In the genomic region with DNA sequence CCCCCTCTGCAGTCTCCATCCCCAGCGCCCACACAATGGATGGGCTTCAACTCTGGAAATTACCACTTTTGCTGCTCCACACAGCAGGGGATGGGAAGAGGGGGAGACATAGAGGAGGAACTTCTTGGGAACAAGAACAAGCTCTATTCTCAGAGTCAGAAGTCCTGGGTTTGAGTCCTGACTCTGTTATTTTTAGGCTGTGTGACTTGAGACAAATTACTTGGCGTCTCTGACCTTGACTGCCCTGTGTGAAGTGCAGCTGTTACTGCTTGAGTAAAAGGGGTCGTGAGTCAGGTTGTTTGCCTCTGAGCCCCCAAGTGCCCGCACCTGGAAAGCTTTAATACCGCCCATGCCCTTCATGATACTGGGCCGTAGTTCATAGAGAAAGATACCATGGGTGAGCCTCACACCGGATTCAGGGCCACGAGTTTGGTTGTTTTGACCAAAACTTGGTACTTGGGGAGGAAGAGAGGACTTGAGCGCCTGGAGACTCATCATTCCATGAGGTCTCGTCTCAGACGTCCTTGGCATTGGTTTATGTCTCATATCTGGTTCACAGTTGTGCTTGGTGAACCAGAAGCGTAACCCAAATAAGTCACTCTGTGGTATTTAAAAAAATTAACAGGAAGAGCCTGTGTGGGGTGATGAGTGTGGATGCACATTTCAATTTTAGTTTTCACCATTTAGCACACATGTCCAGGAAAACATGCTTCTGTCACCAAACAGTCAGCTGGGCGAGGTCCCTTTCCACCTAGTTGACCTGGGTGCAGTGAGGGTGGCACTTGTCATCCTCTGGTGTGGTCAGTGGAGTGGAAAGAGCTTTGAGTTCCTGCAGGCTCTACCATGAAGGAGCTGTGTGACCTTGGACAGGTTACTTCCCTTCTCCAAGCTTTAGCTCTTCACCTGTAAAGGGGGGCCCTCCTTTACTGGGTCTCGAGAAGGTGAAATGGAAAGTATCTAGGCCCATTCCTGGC, we compare ENCODE assay signal across 22 cellular contexts.
DNase-seq lines count a peak whose midpoint lies in the region; ATAC-seq and TF ChIP-seq lines count a peak whose summit lies in the region.
"Had no signal": no experiment of that assay in that cellular context is flagged by ENCODE, and none has a peak within 500 bp of the region (broad histone marks: within the 10 kb centered on the region; RNA-seq: fewer than 3 reads in every experiment).

No MANE protein-coding gene starts in this region.

- peaks cover 5% of the 10 kb centered on the region for H3K4me1 Mint-ChIP-seq in activated CD8-positive, alpha-beta memory T cell treated with anti-CD3 and anti-CD28 coated beads, Interleukin-2, amount 10 ng/mL, durations not matched to agents 7 days and 5 days
- H3K4me1 Mint-ChIP-seq in chondrocyte (ENCODE audit: low read depth) (peaks cover 29% of the 10 kb centered on the region), mesothelial cell of epicardium (peaks cover 20% of the 10 kb centered on the region)

- H3K27ac Mint-ChIP-seq in activated CD8-positive, alpha-beta memory T cell treated with anti-CD3 and anti-CD28 coated beads, Interleukin-2, amount 10 ng/mL, durations not matched to agents 7 days and 5 days, result no peak overlapping the region
- H3K27ac Mint-ChIP-seq in chondrocyte (ENCODE audit: unreplicated experiment) (peak overlapping the region; percentile 62), mesothelial cell of epicardium (peak overlapping the region; percentile 12)
- H3K27ac Mint-ChIP-seq: CD8-positive, alpha-beta T cell had no signal

- H3K4me3 Mint-ChIP-seq in activated CD8-positive, alpha-beta memory T cell treated with anti-CD3 and anti-CD28 coated beads, Interleukin-2, amount 10 ng/mL, durations not matched to agents 7 days and 5 days, result no peak overlapping the region
- H3K4me3 Mint-ChIP-seq in chondrocyte (ENCODE audit: unreplicated experiment) (no peak overlapping the region), mesothelial cell of epicardium (no peak overlapping the region)
- H3K4me3 Mint-ChIP-seq: CD8-positive, alpha-beta T cell had no signal

- H3K27ac ChIP-seq in RWPE1, result no peak overlapping the region
- H3K27ac ChIP-seq: 22Rv1 had no signal

- TF ChIP-seq CTCF in chondrocyte (IDR thresholded peaks at IDR 0.05) (no peak), mesothelial cell of epicardium (IDR thresholded peaks at IDR 0.05; ENCODE audit: unreplicated experiment) (no peak), RWPE1 (conservative IDR thresholded peaks at IDR 0.05; ENCODE audit: low read depth) (no peak)

- intact Hi-C loops in left cardiac atrium (cut with DNase I), result no loop called here

- ATAC-seq in activated CD8-positive, alpha-beta memory T cell treated with anti-CD3 and anti-CD28 coated beads, Interleukin-2, amount 10 ng/mL, durations not matched to agents 7 days and 5 days, result peak; percentile 23
- no peak for ATAC-seq in left cardiac atrium
- ATAC-seq: CD8-positive, alpha-beta T cell had no signal

- H3K27me3 Mint-ChIP-seq in activated CD8-positive, alpha-beta memory T cell treated with anti-CD3 and anti-CD28 coated beads, Interleukin-2, amount 10 ng/mL, durations not matched to agents 7 days and 5 days, result peaks cover 14% of the 10 kb centered on the region
- H3K27me3 Mint-ChIP-seq in chondrocyte (ENCODE audit: low read depth) (no peaks in the 10 kb centered on the region), mesothelial cell of epicardium (ENCODE audit: low read depth) (peaks cover 4% of the 10 kb centered on the region)

- POLR2A ChIA-PET in RWPE1 (lab: Yijun Ruan, JAX; ENCODE audit: low non-redundant PET), result no interaction called here

- DNase-seq in activated CD8-positive, alpha-beta memory T cell treated with anti-CD3 and anti-CD28 coated beads, Interleukin-2, amount 10 ng/mL, durations not matched to agents 7 days and 5 days, result no peak
- DNase-seq in activated CD8-positive, alpha-beta memory T cell treated with anti-CD3 and anti-CD28 coated beads, Interleukin-2, amount 50 U/mL, for 48 hours, result no peak
- DNase-seq in chondrocyte (ENCODE audit: low spot score), result no peak
- DNase-seq in mesothelial cell of epicardium (ENCODE audit: low spot score in 2 of 2, unreplicated experiment in 2 of 2), result no peak
- DNase-seq in left cardiac atrium, result no peak
- DNase-seq in RWPE1 (ENCODE audit: low spot score), result no peak
- no peak for DNase-seq in GM19238 (ENCODE audit: insufficient read length, low spot score)
- DNase-seq in dedifferentiated amniotic fluid mesenchymal stem cell (ENCODE audit: extremely low spot score), result no peak
- DNase-seq: ACHN; C1 segment of cervical spinal cord; CD8-positive, alpha-beta T cell; KG1; NCI-H1092 treated with DMSO at 0.1 percent for 48 hours; NCI-H1436 treated with DMSO at 0.1 percent for 48 hours; NCI-H2029; NCI-H226; NCI-H510A treated with DMSO at 0.1 percent for 48 hours; NCI-H748 treated with DMSO at 0.1 percent for 48 hours; NK-92 treated with Interleukin-12 subunit alpha and Interleukin-12 subunit beta, amount 100 ng/mL, for 24 hours; SIG-M5; SK-N-SH had no signal

- CTCF ChIA-PET in activated CD8-positive, alpha-beta memory T cell treated with anti-CD3 and anti-CD28 coated beads, Interleukin-2, amount 10 ng/mL, durations not matched to agents 7 days and 5 days (lab: Charles Lee), result interaction anchor here (1.3 to 2.3 kb wide), 4 partner anchors 8 to 34 kb away, joined by 3 to 14 read pairs (median 4); no protein-coding TSS in a partner anchor
- CTCF ChIA-PET in RWPE1 (lab: Yijun Ruan, JAX), result no interaction called here

- no peaks in the 10 kb centered on the region for H3K9me3 Mint-ChIP-seq in activated CD8-positive, alpha-beta memory T cell treated with anti-CD3 and anti-CD28 coated beads, Interleukin-2, amount 10 ng/mL, durations not matched to agents 7 days and 5 days (ENCODE audit: low read depth)
- H3K9me3 Mint-ChIP-seq in chondrocyte (ENCODE audit: low read depth), result no peaks in the 10 kb centered on the region
- H3K9me3 Mint-ChIP-seq in mesothelial cell of epicardium, result no peaks in the 10 kb centered on the region
- H3K9me3 Mint-ChIP-seq: CD8-positive, alpha-beta T cell had no signal

- H3K36me3 Mint-ChIP-seq in activated CD8-positive, alpha-beta memory T cell treated with anti-CD3 and anti-CD28 coated beads, Interleukin-2, amount 10 ng/mL, durations not matched to agents 7 days and 5 days, result no peaks in the 10 kb centered on the region
- H3K36me3 Mint-ChIP-seq in chondrocyte (ENCODE audit: low read depth) (no peaks in the 10 kb centered on the region), mesothelial cell of epicardium (no peaks in the 10 kb centered on the region)
- H3K36me3 Mint-ChIP-seq: CD8-positive, alpha-beta T cell had no signal
